ENCODE assay signal across 12 cellular contexts in the genomic region with DNA sequence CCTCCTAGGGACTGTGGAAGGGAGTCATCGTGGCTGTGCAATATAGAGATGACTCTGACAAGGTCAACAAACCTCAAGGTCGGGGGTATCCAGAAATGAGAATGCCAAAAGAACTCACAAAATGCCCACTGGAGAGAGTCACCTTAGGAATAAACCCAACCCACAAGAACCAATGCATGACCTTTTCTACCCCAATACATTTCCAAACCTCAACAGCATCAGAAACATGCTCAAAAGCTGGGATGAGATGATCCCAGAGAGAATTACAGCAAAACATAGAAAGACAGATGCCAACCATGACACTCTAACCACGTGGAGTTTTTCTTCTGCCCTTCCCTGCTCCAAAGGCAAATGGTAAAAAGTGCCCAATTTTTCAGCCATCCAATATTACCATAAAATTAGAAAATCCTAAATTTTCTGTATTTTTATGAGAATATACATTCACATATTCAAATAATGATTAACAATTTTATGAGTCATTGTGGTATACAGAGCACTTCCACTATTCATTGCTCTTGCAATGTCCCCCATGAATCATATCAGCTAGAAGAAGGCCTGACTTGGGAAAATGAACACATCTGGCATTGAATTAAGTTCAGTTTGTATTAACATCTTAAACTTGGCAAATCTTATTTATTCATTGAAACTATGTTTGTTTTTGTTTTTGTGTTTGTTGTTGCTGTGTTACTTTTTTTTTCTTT.
A peak's percentile ranks its signal among the peaks of the same experiment; 100 is the strongest.
DNase-seq lines count a peak whose midpoint lies in the region; ATAC-seq, FAIRE-seq and TF ChIP-seq lines count a peak whose summit lies in the region.
"Had no signal": no experiment of that assay in that cellular context is flagged by ENCODE, and none has a peak within 500 bp of the region (broad histone marks: within the 10 kb centered on the region; RNA-seq: fewer than 3 reads in every experiment).

No MANE protein-coding gene starts in this region.

- SMC1A ChIA-PET in GM12878 (lab: Charles Lee; ENCODE audit: uncharacterized antibody, unreplicated experiment): no interaction called here

- CTCF ChIA-PET in GM12878 (lab: Yijun Ruan, JAX): interaction anchor here (0.6 kb wide), 1 partner anchor 62 kb away, joined by 6 read pairs; no protein-coding TSS in a partner anchor

- BruUV-seq in GM12878 (replicated peaks; lab: Mats Ljungman, UMichigan): no TSS peak

- no peak overlapping the region for H3K27ac ChIP-seq in GM12878 (ENCODE audit: control insufficient read depth, insufficient read depth)
- no peak overlapping the region for H3K27ac ChIP-seq in MM.1S (ENCODE audit: low read length)

- TF ChIP-seq CTCF in GM12878 (IDR thresholded peaks at IDR 0.05 in 2 of 3, conservative IDR thresholded peaks at IDR 0.05 in 1 of 3; ENCODE audit: control insufficient read depth in 2 of 3, extremely low read depth in 1 of 3, insufficient read depth in 1 of 3, low read depth in 3 of 3, low read length in 3 of 3): no peak
- TF ChIP-seq CTCF in MM.1S (IDR thresholded peaks at IDR 0.05; ENCODE audit: low read length): no peak

- H3K4me1 ChIP-seq in GM12878 (ENCODE audit: control insufficient read depth, insufficient read depth, low read length): no peaks in the 10 kb centered on the region
- peaks cover 9% of the 10 kb centered on the region; the same call in 1 of the 2 replicates for H3K4me1 ChIP-seq in MM.1S (ENCODE audit: low read length)

- no peak for TF ChIP-seq EP300 in GM12878 (IDR thresholded peaks at IDR 0.05; ENCODE audit: borderline replicate concordance in 1 of 2, control insufficient read depth in 1 of 2, low read depth in 2 of 2, low read length in 2 of 2)

- H3K4me3 ChIP-seq in GM12878 (no peak overlapping the region), MM.1S (ENCODE audit: low read length) (no peak overlapping the region)

- no peak overlapping the region for H3K4me2 ChIP-seq in GM12878 (ENCODE audit: control insufficient read depth, insufficient read depth)
- no peak overlapping the region for H3K4me2 ChIP-seq in MM.1S (ENCODE audit: low read depth, low read length)

- in situ Hi-C loops in GM12878 (cut with MboI): no loop called here

- H3K9me3 ChIP-seq in GM12878 (replicated peaks; ENCODE audit: control insufficient read depth, insufficient read depth, low read length): no peaks in the 10 kb centered on the region
- no peaks in the 10 kb centered on the region for H3K9me3 ChIP-seq in MM.1S (replicated peaks; ENCODE audit: insufficient read depth, low read length)

- H3K9ac ChIP-seq in GM12878 (ENCODE audit: control insufficient read depth, insufficient read depth, low read length) (no peak overlapping the region), MM.1S (ENCODE audit: low read length) (no peak overlapping the region)

- H3K36me3 ChIP-seq in GM12878 (ENCODE audit: control insufficient read depth in 2 of 2, insufficient read depth in 2 of 2, low read length in 1 of 2) (no peaks in the 10 kb centered on the region), MM.1S (replicated peaks; ENCODE audit: insufficient read depth, low read length) (no peaks in the 10 kb centered on the region)

- no peaks in the 10 kb centered on the region for H3K79me2 ChIP-seq in GM12878 (ENCODE audit: control insufficient read depth, insufficient read depth, low read length)
- H3K79me2 ChIP-seq in MM.1S (ENCODE audit: low read length): no peaks in the 10 kb centered on the region

- RAD21 ChIA-PET in GM12878 (lab: Charles Lee; ENCODE audit: unreplicated experiment): no interaction called here

- no peak for TF ChIP-seq POLR2A in GM12878 (IDR thresholded peaks at IDR 0.05; ENCODE audit: low read depth, low read length)

- H3K27me3 ChIP-seq in GM12878 (replicated peaks in 1 of 2; ENCODE audit: control insufficient read depth in 2 of 2, insufficient read depth in 2 of 2, low read length in 1 of 2): no peaks in the 10 kb centered on the region
- H3K27me3 ChIP-seq in MM.1S (replicated peaks; ENCODE audit: insufficient read depth, low read length): no peaks in the 10 kb centered on the region

- no peaks in the 10 kb centered on the region for H3F3A ChIP-seq in MM.1S (ENCODE audit: insufficient read depth, low read length)

- ATAC-seq in GM18861 (IDR thresholded peaks at IDR 0.05; ENCODE audit: unreplicated experiment) (peak; percentile 81), HG03354 (IDR thresholded peaks at IDR 0.05; ENCODE audit: poor library complexity, severe bottlenecking, unreplicated experiment) (peak; percentile 89), GM12878 (peak; percentile 75), GM18858 (IDR thresholded peaks at IDR 0.05; ENCODE audit: unreplicated experiment) (no peak)

- H4K20me1 ChIP-seq in GM12878 (ENCODE audit: control insufficient read depth, insufficient read depth): no peaks in the 10 kb centered on the region
- no peaks in the 10 kb centered on the region for H4K20me1 ChIP-seq in MM.1S (ENCODE audit: insufficient read depth, low read length)

- DNase-seq in GM12878 (ENCODE audit: low read depth, low spot score) (no peak), myocyte (ENCODE audit: low read depth) (peak; percentile 21), NCI-H748 treated with DMSO at 0.1 percent for 48 hours (lab: John Stamatoyannopoulos, UW) (no peak), HUDEP-2 (lab: John Stamatoyannopoulos, UW; ENCODE audit: unreplicated experiment in 76 of 76) (no peak), MM.1S (no peak)
- DNase-seq: activated T-cell treated with anti-CD3 and anti-CD28 coated beads for 4 hours; central memory CD4-positive, alpha-beta T cell; hippocampal formation; stimulated activated CD4-positive, alpha-beta T cell treated with anti-CD3 and anti-CD28 coated beads, Interleukin-15, amount 100 ng/mL, for 24 hours had no signal

- intact Hi-C loops in GM12878 (cut with micrococcal nuclease; ENCODE audit: unreplicated experiment): no loop called here

- no peaks in the 10 kb centered on the region for H3K9me2 ChIP-seq in MM.1S (replicated peaks; ENCODE audit: insufficient read depth, low read length)

- no peak for TF ChIP-seq RAD21 in GM12878 (IDR thresholded peaks at IDR 0.05; ENCODE audit: insufficient read depth, low read depth, low read length)

- 0% methylated on average over 3 of the region's 3 CpGs for WGBS in GM12878 (ENCODE audit: insufficient coverage, insufficient replicate concordance, low lambda C conversion rate, missing lambda C conversion rate)

- POLR2A ChIA-PET in GM12878 (lab: Charles Lee): no interaction called here

- no peak overlapping the region for H2AFZ ChIP-seq in GM12878 (ENCODE audit: control insufficient read depth, low read depth, low read length)
- H2AFZ ChIP-seq in MM.1S (ENCODE audit: low read length): no peak overlapping the region

- FAIRE-seq in GM12878 (lab: Jason Lieb, UNC): no peak

TF ChIP-seq in GM12878, 131 proteins besides CTCF, POLR2A, EP300 and RAD21 (continues in another document):
- TF ChIP-seq, protein P1, sequence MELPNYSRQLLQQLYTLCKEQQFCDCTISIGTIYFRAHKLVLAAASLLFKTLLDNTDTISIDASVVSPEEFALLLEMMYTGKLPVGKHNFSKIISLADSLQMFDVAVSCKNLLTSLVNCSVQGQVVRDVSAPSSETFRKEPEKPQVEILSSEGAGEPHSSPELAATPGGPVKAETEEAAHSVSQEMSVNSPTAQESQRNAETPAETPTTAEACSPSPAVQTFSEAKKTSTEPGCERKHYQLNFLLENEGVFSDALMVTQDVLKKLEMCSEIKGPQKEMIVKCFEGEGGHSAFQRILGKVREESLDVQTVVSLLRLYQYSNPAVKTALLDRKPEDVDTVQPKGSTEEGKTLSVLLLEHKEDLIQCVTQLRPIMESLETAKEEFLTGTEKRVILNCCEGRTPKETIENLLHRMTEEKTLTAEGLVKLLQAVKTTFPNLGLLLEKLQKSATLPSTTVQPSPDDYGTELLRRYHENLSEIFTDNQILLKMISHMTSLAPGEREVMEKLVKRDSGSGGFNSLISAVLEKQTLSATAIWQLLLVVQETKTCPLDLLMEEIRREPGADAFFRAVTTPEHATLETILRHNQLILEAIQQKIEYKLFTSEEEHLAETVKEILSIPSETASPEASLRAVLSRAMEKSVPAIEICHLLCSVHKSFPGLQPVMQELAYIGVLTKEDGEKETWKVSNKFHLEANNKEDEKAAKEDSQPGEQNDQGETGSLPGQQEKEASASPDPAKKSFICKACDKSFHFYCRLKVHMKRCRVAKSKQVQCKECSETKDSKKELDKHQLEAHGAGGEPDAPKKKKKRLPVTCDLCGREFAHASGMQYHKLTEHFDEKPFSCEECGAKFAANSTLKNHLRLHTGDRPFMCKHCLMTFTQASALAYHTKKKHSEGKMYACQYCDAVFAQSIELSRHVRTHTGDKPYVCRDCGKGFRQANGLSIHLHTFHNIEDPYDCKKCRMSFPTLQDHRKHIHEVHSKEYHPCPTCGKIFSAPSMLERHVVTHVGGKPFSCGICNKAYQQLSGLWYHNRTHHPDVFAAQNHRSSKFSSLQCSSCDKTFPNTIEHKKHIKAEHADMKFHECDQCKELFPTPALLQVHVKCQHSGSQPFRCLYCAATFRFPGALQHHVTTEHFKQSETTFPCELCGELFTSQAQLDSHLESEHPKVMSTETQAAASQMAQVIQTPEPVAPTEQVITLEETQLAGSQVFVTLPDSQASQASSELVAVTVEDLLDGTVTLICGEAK (IDR thresholded peaks at IDR 0.05; ENCODE audit: borderline replicate concordance): no peak
- TF ChIP-seq MYC (IDR thresholded peaks at IDR 0.05; ENCODE audit: insufficient read depth, insufficient read length, insufficient replicate concordance, low read length, severe bottlenecking) (no peak), SRF (IDR thresholded peaks at IDR 0.05; ENCODE audit: low read depth in 2 of 2, low read length in 2 of 2) (no peak), STAT3 (IDR thresholded peaks at IDR 0.05; ENCODE audit: low read depth, low read length) (no peak), PAX5 (IDR thresholded peaks at IDR 0.05; ENCODE audit: borderline replicate concordance, low read depth, low read length) (no peak), SMARCA5 (IDR thresholded peaks at IDR 0.05) (no peak), ZSCAN29 (IDR thresholded peaks at IDR 0.05) (no peak)
- TF ChIP-seq, protein P2, sequence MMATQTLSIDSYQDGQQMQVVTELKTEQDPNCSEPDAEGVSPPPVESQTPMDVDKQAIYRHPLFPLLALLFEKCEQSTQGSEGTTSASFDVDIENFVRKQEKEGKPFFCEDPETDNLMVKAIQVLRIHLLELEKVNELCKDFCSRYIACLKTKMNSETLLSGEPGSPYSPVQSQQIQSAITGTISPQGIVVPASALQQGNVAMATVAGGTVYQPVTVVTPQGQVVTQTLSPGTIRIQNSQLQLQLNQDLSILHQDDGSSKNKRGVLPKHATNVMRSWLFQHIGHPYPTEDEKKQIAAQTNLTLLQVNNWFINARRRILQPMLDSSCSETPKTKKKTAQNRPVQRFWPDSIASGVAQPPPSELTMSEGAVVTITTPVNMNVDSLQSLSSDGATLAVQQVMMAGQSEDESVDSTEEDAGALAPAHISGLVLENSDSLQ (IDR thresholded peaks at IDR 0.05): no peak
